13 cellular contexts compared by ENCODE assay signal in genomic region chr13:30504081-30504480, GRCh38. TPM values are rescaled to one million over a fixed set of nuclear protein-coding genes. Genes with fewer than 3 reads are reported as not detected.
A peak's percentile ranks its signal among the peaks of the same experiment; 100 is the strongest.
DNase-seq lines count a peak whose midpoint lies in the region; ATAC-seq, FAIRE-seq and TF ChIP-seq lines count a peak whose summit lies in the region.
"Had no signal": no experiment of that assay in that cellular context is flagged by ENCODE, and none has a peak within 500 bp of the region (broad histone marks: within the 10 kb centered on the region; RNA-seq: fewer than 3 reads in every experiment).

No MANE protein-coding gene starts in this region.

- intact Hi-C loops in K562 (cut with micrococcal nuclease): no loop called here

- no peak overlapping the region for H3K4me2 ChIP-seq in K562 (ENCODE audit: insufficient read depth, low read length)
- H3K4me2 ChIP-seq in neural progenitor cell: no peak overlapping the region
- H3K4me2 ChIP-seq: hepatocyte had no signal

- H3K4me1 Mint-ChIP-seq in neural progenitor cell: no peaks in the 10 kb centered on the region

- peak; percentile 76 for DNase-seq in GM12865 (ENCODE audit: low read depth)
- DNase-seq in K562 (ENCODE audit: extremely low read depth in 1 of 4, low spot score in 3 of 4): peak; percentile 33 to 63 (median 50)
- no peak for DNase-seq in SKM-1 treated with dmso at 0.1 percent for 144 hours (lab: John Stamatoyannopoulos, UW; ENCODE audit: unreplicated experiment)
- no peak for DNase-seq in neural progenitor cell (ENCODE audit: low spot score)
- no peak for DNase-seq in NCI-H1417 (lab: John Stamatoyannopoulos, UW)
- DNase-seq: central memory CD4-positive, alpha-beta T cell; naive B cell; stimulated activated CD4-positive, alpha-beta T cell treated with anti-CD3 and anti-CD28 coated beads, Interleukin-2, amount 100 ng/mL, for 24 hours; upper lobe of left lung had no signal

- no peak overlapping the region for H3K27ac ChIP-seq in K562 (ENCODE audit: extremely low read depth, low read depth, low read length)
- H3K27ac ChIP-seq in neural progenitor cell: no peak overlapping the region
- H3K27ac ChIP-seq: hepatocyte, upper lobe of left lung had no signal

- TF ChIP-seq POLR2A in K562 (conservative IDR thresholded peaks at IDR 0.05): no peak

- H3K4me3 Mint-ChIP-seq in neural progenitor cell: no peak overlapping the region
- H3K4me3 Mint-ChIP-seq: naive B cell had no signal

- H3K27me3 ChIP-seq in K562 (ENCODE audit: control insufficient read depth in 2 of 2, insufficient read depth in 2 of 2, low read length in 2 of 2) (peaks cover 0 to 16% of the 10 kb centered on the region in 2 experiments; a peak in 2 of 5 replicates), neural progenitor cell (no peaks in the 10 kb centered on the region)
- H3K27me3 ChIP-seq: hepatocyte, upper lobe of left lung had no signal

- CTCF ChIA-PET in K562 (lab: Yijun Ruan, JAX; ENCODE audit: low intra/inter-chr PET ratio): no interaction called here

- BruUV-seq in K562 (replicated peaks; lab: Mats Ljungman, UMichigan): no TSS peak

- in situ Hi-C loops in K562 (cut with MboI): no loop called here

- no peaks in the 10 kb centered on the region for H3K9me3 Mint-ChIP-seq in neural progenitor cell
- H3K9me3 Mint-ChIP-seq: naive B cell had no signal

- TF ChIP-seq EP300 in K562 (IDR thresholded peaks at IDR 0.05; ENCODE audit: low read length): peak; percentile 16; the same call in 1 of the 2 replicates

- 0% methylated on average over 1 of the region's 1 CpG for WGBS in K562 (ENCODE audit: insufficient coverage, low coverage, missing lambda C conversion rate)

- TF ChIP-seq RAD21 in K562 (CRISPR knock-in tag; conservative IDR thresholded peaks at IDR 0.05 in 1 of 2, IDR thresholded peaks at IDR 0.05 in 1 of 2): no peak

- H3K9me3 ChIP-seq in K562 (replicated peaks; ENCODE audit: control insufficient read depth, insufficient read depth, low read depth, low read length): no peaks in the 10 kb centered on the region
- no peaks in the 10 kb centered on the region for H3K9me3 ChIP-seq in neural progenitor cell (ENCODE audit: low read depth)
- H3K9me3 ChIP-seq: upper lobe of left lung had no signal

- H3K9ac ChIP-seq in K562 (ENCODE audit: insufficient read depth in 1 of 2, low read depth in 2 of 2, low read length in 2 of 2): no peak overlapping the region
- no peak overlapping the region for H3K9ac ChIP-seq in neural progenitor cell

- no peaks in the 10 kb centered on the region for H3K9me1 ChIP-seq in K562 (ENCODE audit: control insufficient read depth, insufficient read depth, low read length)

- H2AFZ ChIP-seq in K562 (ENCODE audit: low read depth, low read length) (no peak overlapping the region), neural progenitor cell (replicated peaks) (no peak overlapping the region)
- H2AFZ ChIP-seq: hepatocyte had no signal

- H3K36me3 ChIP-seq in K562 (ENCODE audit: control insufficient read depth, insufficient read depth, low read length): no peaks in the 10 kb centered on the region
- no peaks in the 10 kb centered on the region for H3K36me3 ChIP-seq in neural progenitor cell
- H3K36me3 ChIP-seq: upper lobe of left lung had no signal

- peak; percentile 74 for FAIRE-seq in K562 (lab: Jason Lieb, UNC)

- ATAC-seq in GM19463 (IDR thresholded peaks at IDR 0.05; ENCODE audit: unreplicated experiment): peak; percentile 86
- ATAC-seq in HG03520 (IDR thresholded peaks at IDR 0.05; ENCODE audit: unreplicated experiment): peak; percentile 71
- peak; percentile 85 for ATAC-seq in K562
- ATAC-seq in HG03097 (IDR thresholded peaks at IDR 0.05; ENCODE audit: low FRiP score, unreplicated experiment): no peak

- H3K79me2 ChIP-seq in K562 (ENCODE audit: control insufficient read depth, insufficient read depth, low read length) (no peaks in the 10 kb centered on the region), neural progenitor cell (ENCODE audit: low read depth) (no peaks in the 10 kb centered on the region)
- H3K79me2 ChIP-seq: hepatocyte had no signal

- H3F3A ChIP-seq in neural progenitor cell (ENCODE audit: low read depth): no peaks in the 10 kb centered on the region

- peaks cover 0 to 5% of the 10 kb centered on the region in 2 experiments; a peak in 1 of 5 replicates for H3K4me1 ChIP-seq in K562 (replicated peaks in 1 of 2; ENCODE audit: control insufficient read depth in 2 of 2, insufficient read depth in 2 of 2, low read length in 2 of 2)
- no peaks in the 10 kb centered on the region for H3K4me1 ChIP-seq in neural progenitor cell
- H3K4me1 ChIP-seq: upper lobe of left lung had no signal

- H3K4me3 ChIP-seq in GM12865 (ENCODE audit: low read depth, low read length): no peak overlapping the region
- no peak overlapping the region for H3K4me3 ChIP-seq in K562
- no peak overlapping the region for H3K4me3 ChIP-seq in neural progenitor cell
- H3K4me3 ChIP-seq: hepatocyte, upper lobe of left lung had no signal

- H4K20me1 ChIP-seq in K562 (replicated peaks; ENCODE audit: control insufficient read depth, insufficient read depth, low read length) (no peaks in the 10 kb centered on the region), neural progenitor cell (ENCODE audit: low read depth) (no peaks in the 10 kb centered on the region)

- H3K27me3 Mint-ChIP-seq in neural progenitor cell (ENCODE audit: insufficient read depth, low read depth): peaks cover 7% of the 10 kb centered on the region
- H3K27me3 Mint-ChIP-seq: naive B cell had no signal

- no peaks in the 10 kb centered on the region for H3K36me3 Mint-ChIP-seq in neural progenitor cell
- H3K36me3 Mint-ChIP-seq: naive B cell had no signal

- H3K27ac Mint-ChIP-seq in neural progenitor cell: no peak overlapping the region

- POLR2A ChIA-PET in K562 (lab: Yijun Ruan, JAX): interaction anchor here (0.6 kb wide), 1 partner anchor 14 kb away, joined by 3 read pairs; no protein-coding TSS in a partner anchor

- TF ChIP-seq CTCF in GM12865 (IDR thresholded peaks at IDR 0.05; ENCODE audit: insufficient read depth, low read depth, low read length, missing control alignments) (no peak), K562 (IDR thresholded peaks at IDR 0.05 in 2 of 3, conservative IDR thresholded peaks at IDR 0.05 in 1 of 3; ENCODE audit: insufficient read depth in 2 of 3, low read depth in 1 of 3, low read length in 3 of 3) (no peak), neural progenitor cell (IDR thresholded peaks at IDR 0.05) (no peak)

TF ChIP-seq in K562, 482 proteins besides CTCF, POLR2A, EP300 and RAD21 (continues in another document):
- TF ChIP-seq FOXM1 (IDR thresholded peaks at IDR 0.05; ENCODE audit: low read depth) (no peak; the same call in 1 of the 2 replicates), FOXM1 (CRISPR knock-in tag; IDR thresholded peaks at IDR 0.05; ENCODE audit: low read depth) (no peak), GATAD2A (IDR thresholded peaks at IDR 0.05) (no peak), HDGF (IDR thresholded peaks at IDR 0.05) (no peak), L3MBTL2 (IDR thresholded peaks at IDR 0.05) (no peak), MAZ (CRISPR knock-in tag; conservative IDR thresholded peaks at IDR 0.05 in 1 of 2, IDR thresholded peaks at IDR 0.05 in 1 of 2) (no peak)

RNA-seq across cellular contexts. Expression of gene HMGB1, which starts 38.3 kb away (rescaled TPM):
- 55.4 and 188 TPM in 2 replicates for total RNA-seq in K562 (2011; cell fraction: chromatin; rRNA removed; ENCODE audit: low replicate concordance)
- total RNA-seq in K562 (2011; cell fraction: nucleolus; rRNA removed): 38.2 and 49.9 TPM in 2 replicates
- 79.4 and 79.5 TPM in 2 replicates for total RNA-seq in K562 (2011; cell fraction: nucleoplasm; rRNA removed)
- total RNA-seq in K562 (2014; rRNA removed) (566 and 689 TPM in 2 replicates), K562 (2014; rRNA removed; fragmentation: Illumina TruSeq; extraction: Trizol) (933 and 1,114 TPM in 2 replicates), K562 (2015; rRNA removed; fragmentation: Illumina TruSeq; extraction: Trizol) (974 and 1,083 TPM in 2 replicates), K562 (2021) (441 and 442 TPM in 2 replicates), neural progenitor cell (ENCODE audit: low replicate concordance) (886 and 1,493 TPM in 2 replicates)
- polyA plus RNA-seq in K562 (2011; rRNA removed) (325 and 454 TPM in 2 replicates), K562 (2014; fragmentation: Illumina TruSeq; extraction: Trizol) (1,153 and 1,284 TPM in 2 replicates), K562 (2014; fragmentation: Nextera tagmentation; extraction: Ambion mirVana) (1,000 to 10,000 TPM; 1,767 to 1,896 TPM), K562 (2014; rRNA removed) (835 and 850 TPM in 2 replicates)
- 50.0 and 125 TPM in 2 replicates for polyA plus RNA-seq in K562 (2011; cell fraction: cytosol; rRNA removed)
- 87.7 and 155 TPM in 2 replicates for polyA plus RNA-seq in K562 (2011; cell fraction: nucleus; rRNA removed)
- 367 and 762 TPM in 2 replicates for polyA plus RNA-seq in K562 (2012)
- 163 and 197 TPM in 2 replicates for polyA minus RNA-seq in K562 (2011; rRNA and poly(A)+ RNA removed)
- 132 and 144 TPM in 2 replicates for polyA minus RNA-seq in K562 (2011; cell fraction: cytosol; rRNA and poly(A)+ RNA removed)
- polyA minus RNA-seq in K562 (2011; cell fraction: nucleus; rRNA and poly(A)+ RNA removed): 54.7 and 120 TPM in 2 replicates

Comparison
In these comparisons a context has a peak if more than half of its experiments do, and no peak if none do; other contexts are left out.
1. DNase-seq: peak in GM12865 (single experiment) and K562 (4 of 4); none in SKM-1 treated with dmso at 0.1 percent for 144 hours (single experiment), neural progenitor cell (single experiment) and NCI-H1417 (0 of 3).